In genomic region chr2:27042159-27042661, GRCh38 we compare ENCODE assay signal across 8 cellular contexts. TPM values are rescaled to one million over a fixed set of nuclear protein-coding genes. Genes with fewer than 3 reads are reported as not detected.
DNase-seq lines count a peak whose midpoint lies in the region; ATAC-seq and TF ChIP-seq lines count a peak whose summit lies in the region.
"Had no signal": no experiment of that assay in that cellular context is flagged by ENCODE, and none has a peak within 500 bp of the region (broad histone marks: within the 10 kb centered on the region; RNA-seq: fewer than 3 reads in every experiment).

No MANE protein-coding gene starts in this region.

- peak; percentile 57 for ATAC-seq in GM18861 (IDR thresholded peaks at IDR 0.05; ENCODE audit: unreplicated experiment)
- ATAC-seq in HG03095 (IDR thresholded peaks at IDR 0.05; ENCODE audit: unreplicated experiment) = peak; percentile 70
- ATAC-seq: stimulated activated naive CD8-positive, alpha-beta T cell treated with anti-CD3 and anti-CD28 coated beads, Interleukin-15, Interleukin-2, amounts not matched to agents 100 U/mL and 50 U/mL, for 24 hours had no signal

- intact Hi-C loops in CD14-positive monocyte (cut with micrococcal nuclease) = no loop called here

- no peaks in the 10 kb centered on the region for H3K27me3 Mint-ChIP-seq in CD14-positive monocyte (ENCODE audit: low read depth in 3 of 3)

- no peaks in the 10 kb centered on the region for H3K4me1 Mint-ChIP-seq in CD14-positive monocyte

- H3K9me3 Mint-ChIP-seq in CD14-positive monocyte = no peaks in the 10 kb centered on the region

- no peak for TF ChIP-seq CTCF in CD14-positive monocyte (IDR thresholded peaks at IDR 0.05)

- H3K4me3 Mint-ChIP-seq in CD14-positive monocyte = no peak overlapping the region

- DNase-seq in glomerular visceral epithelial cell (ENCODE audit: extremely low spot score) (peak; percentile 16), NCI-H446 treated with DMSO at 0.1 percent for 48 hours (lab: John Stamatoyannopoulos, UW) (no peak), CD14-positive monocyte (ENCODE audit: low spot score) (no peak)
- DNase-seq in activated naive CD4-positive, alpha-beta T cell treated with Interleukin-2 at 50 U/mL for 16 hours = no peak
- DNase-seq: activated CD4-positive, CD25-positive, alpha-beta regulatory T cell; stimulated activated naive CD8-positive, alpha-beta T cell treated with anti-CD3 and anti-CD28 coated beads, Interleukin-15, Interleukin-2, amounts not matched to agents 100 U/mL and 50 U/mL, for 24 hours had no signal

- peaks cover 53 to 59% of the 10 kb centered on the region in 2 donors for H3K36me3 Mint-ChIP-seq in CD14-positive monocyte

- peak overlapping the region in 1 of 7 donors; percentile 55 for H3K27ac Mint-ChIP-seq in CD14-positive monocyte

RNA-seq across cellular contexts. Expression of gene AGBL5, which starts 9.3 kb away (rescaled TPM):
- 1 to 10 TPM; 4.4 to 4.8 TPM for polyA plus RNA-seq in CD14-positive monocyte

RNA-seq across cellular contexts. Expression of gene TMEM214, which starts 9.4 kb away (rescaled TPM):
- polyA plus RNA-seq in CD14-positive monocyte = 10 to 100 TPM; 18.3 to 26.9 TPM

RNA-seq across cellular contexts. Expression of gene OST4, which starts 29.2 kb away (rescaled TPM):
- 100 to 1,000 TPM; 615 to 635 TPM for polyA plus RNA-seq in CD14-positive monocyte

RNA-seq across cellular contexts. Expression of gene EMILIN1, which starts 36.2 kb away (rescaled TPM):
- 1 to 10 TPM in 1 of 2 donors, under 1 TPM in 1; 0.44 to 1.0 TPM for polyA plus RNA-seq in CD14-positive monocyte

RNA-seq across cellular contexts. Expression of gene KHK, which starts 44.4 kb away (rescaled TPM):
- polyA plus RNA-seq in CD14-positive monocyte = 1 to 10 TPM; 6.6 to 7.3 TPM
